In genomic region chr13:33058816-33059215, GRCh38 we compare ENCODE assay signal across 16 cellular contexts. TPM values are rescaled to one million over a fixed set of nuclear protein-coding genes. Genes with fewer than 3 reads are reported as not detected.
DNase-seq lines count a peak whose midpoint lies in the region; ATAC-seq and TF ChIP-seq lines count a peak whose summit lies in the region.
"Had no signal": no experiment of that assay in that cellular context is flagged by ENCODE, and none has a peak within 500 bp of the region (broad histone marks: within the 10 kb centered on the region; RNA-seq: fewer than 3 reads in every experiment).

No MANE protein-coding gene starts in this region.

- no peak overlapping the region for H3K9ac ChIP-seq in smooth muscle cell (ENCODE audit: low read depth)
- H3K9ac ChIP-seq: GM23248 had no signal

- CTCF ChIA-PET in activated naive CD4-positive, alpha-beta T cell treated with anti-CD3 and anti-CD28 coated beads for 36 hours (lab: Charles Lee), result no interaction called here

- peaks cover 4% of the 10 kb centered on the region for H3K27me3 Mint-ChIP-seq in activated naive CD4-positive, alpha-beta T cell treated with anti-CD3 and anti-CD28 coated beads for 36 hours (ENCODE audit: low read depth)

- no peaks in the 10 kb centered on the region for H3K27me3 ChIP-seq in smooth muscle cell (ENCODE audit: low read depth)

- DNase-seq in EH (ENCODE audit: low read depth) (peak; percentile 19), NCI-H82 treated with DMSO at 0.1 percent for 48 hours (lab: John Stamatoyannopoulos, UW; ENCODE audit: unreplicated experiment) (peak; percentile 8), left kidney (ENCODE audit: low read depth, low spot score) (peak; percentile 30), smooth muscle cell (lab: John Stamatoyannopoulos, UW; ENCODE audit: unreplicated experiment) (no peak), T1000 (lab: John Stamatoyannopoulos, UW) (no peak)
- DNase-seq in activated naive CD4-positive, alpha-beta T cell treated with anti-CD3 and anti-CD28 coated beads for 36 hours, result no peak
- DNase-seq: DMS53, GM23248 had no signal

- no peaks in the 10 kb centered on the region for H3K36me3 ChIP-seq in smooth muscle cell (ENCODE audit: low read depth)

- TF ChIP-seq CTCF in smooth muscle cell (IDR thresholded peaks at IDR 0.05; ENCODE audit: borderline replicate concordance, insufficient read depth, poor library complexity, severe bottlenecking), result no peak

- no peaks in the 10 kb centered on the region for H3K4me1 ChIP-seq in smooth muscle cell (ENCODE audit: low read depth)
- H3K4me1 ChIP-seq: A549 had no signal

- H3F3A ChIP-seq in smooth muscle cell (ENCODE audit: low read depth), result no peaks in the 10 kb centered on the region

- no peak overlapping the region for H2AFZ ChIP-seq in smooth muscle cell (ENCODE audit: low read depth)
- H2AFZ ChIP-seq: GM23248 had no signal

- H3K4me3 Mint-ChIP-seq in activated naive CD4-positive, alpha-beta T cell treated with anti-CD3 and anti-CD28 coated beads for 36 hours, result no peak overlapping the region
- H3K4me3 Mint-ChIP-seq: CD14-positive monocyte, IgD-negative memory B cell had no signal

- no peaks in the 10 kb centered on the region for H3K4me1 Mint-ChIP-seq in activated naive CD4-positive, alpha-beta T cell treated with anti-CD3 and anti-CD28 coated beads for 36 hours (ENCODE audit: low read depth)
- H3K4me1 Mint-ChIP-seq: CD14-positive monocyte, IgD-negative memory B cell had no signal

- H3K4me3 ChIP-seq in smooth muscle cell, result no peak overlapping the region
- H3K4me3 ChIP-seq: A549, GM12878, GM23248 had no signal

- H3K9me3 ChIP-seq in smooth muscle cell (replicated peaks; ENCODE audit: low read depth), result no peaks in the 10 kb centered on the region
- H3K9me3 ChIP-seq: A549 had no signal

- no peaks in the 10 kb centered on the region for H3K79me2 ChIP-seq in smooth muscle cell (ENCODE audit: low read depth)

- ATAC-seq in HG02840 (IDR thresholded peaks at IDR 0.05; ENCODE audit: low FRiP score, unreplicated experiment), result no peak
- ATAC-seq: A549, GM12878, HCT116 had no signal

- no peaks in the 10 kb centered on the region for H3K36me3 Mint-ChIP-seq in activated naive CD4-positive, alpha-beta T cell treated with anti-CD3 and anti-CD28 coated beads for 36 hours (ENCODE audit: low read depth)
- H3K36me3 Mint-ChIP-seq: IgD-negative memory B cell had no signal

- WGBS in smooth muscle cell (ENCODE audit: low lambda C conversion rate), result 11% methylated on average over 3 of the region's 3 CpGs

- intact Hi-C loops in activated naive CD4-positive, alpha-beta T cell treated with anti-CD3 and anti-CD28 coated beads for 36 hours (cut with micrococcal nuclease), result no loop called here

- no peaks in the 10 kb centered on the region for H4K20me1 ChIP-seq in smooth muscle cell (ENCODE audit: low read depth)

- H3K27ac Mint-ChIP-seq in activated naive CD4-positive, alpha-beta T cell treated with anti-CD3 and anti-CD28 coated beads for 36 hours, result no peak overlapping the region
- H3K27ac Mint-ChIP-seq: IgD-negative memory B cell had no signal

- no peaks in the 10 kb centered on the region for H3K9me3 Mint-ChIP-seq in activated naive CD4-positive, alpha-beta T cell treated with anti-CD3 and anti-CD28 coated beads for 36 hours

- H3K4me2 ChIP-seq in smooth muscle cell, result peak overlapping the region; percentile 43
- H3K4me2 ChIP-seq: A549 had no signal

- H3K27ac ChIP-seq in smooth muscle cell (ENCODE audit: low read depth), result no peak overlapping the region
- H3K27ac ChIP-seq: A549, GM23248 had no signal

RNA-seq across cellular contexts. Expression of gene KL, which starts 42.6 kb away (rescaled TPM):
- 0.49 and 2.2 TPM in 2 replicates for total RNA-seq in smooth muscle cell
- polyA plus RNA-seq in smooth muscle cell, result 0.14 TPM in 1 of 2 replicates, not detected in the other
- under 1 TPM; 0.36 to 0.49 TPM for total RNA-seq in activated naive CD4-positive, alpha-beta T cell treated with anti-CD3 and anti-CD28 coated beads for 36 hours
- total RNA-seq: HT1080 had no signal
- polyA plus RNA-seq: BJ, GM23248, IgD-negative memory B cell had no signal

Comparison
In these comparisons a context has a peak if more than half of its experiments do, and no peak if none do; other contexts are left out.
1. DNase-seq: peak in EH (single experiment), NCI-H82 treated with DMSO at 0.1 percent for 48 hours (single experiment) and left kidney (single experiment); none in smooth muscle cell (single experiment), T1000 (single experiment) and activated naive CD4-positive, alpha-beta T cell treated with anti-CD3 and anti-CD28 coated beads for 36 hours (single experiment).